In genomic region chr3:168424059-168424765, GRCh38 we compare ENCODE assay signal across 30 cellular contexts.
DNase-seq lines count a peak whose midpoint lies in the region; ATAC-seq, FAIRE-seq and TF ChIP-seq lines count a peak whose summit lies in the region.
"Had no signal": no experiment of that assay in that cellular context is flagged by ENCODE, and none has a peak within 500 bp of the region (broad histone marks: within the 10 kb centered on the region; RNA-seq: fewer than 3 reads in every experiment).

No MANE protein-coding gene starts in this region.

- peak overlapping the region; percentile 21 for H2BK5ac ChIP-seq in IMR-90 (ENCODE audit: low read depth, low read length, poor library complexity, severe bottlenecking)

- H3K4me2 ChIP-seq in IMR-90 (ENCODE audit: low read depth, low read length) = peak overlapping the region; percentile 67; the same call in 1 of the 2 replicates
- H3K4me2 ChIP-seq: SK-N-SH had no signal

- dilution Hi-C loops in IMR-90 (cut with HindIII; ENCODE audit: low sequenced_read_pairs, unreplicated experiment) = no loop called here

- in situ Hi-C loops in IMR-90 (cut with MboI; ENCODE audit: low sequenced_read_pairs) = no loop called here

- no peak overlapping the region for H2AK5ac ChIP-seq in IMR-90 (ENCODE audit: low read depth, low read length)

- DNase-seq in IMR-90 (peak; percentile 83), bronchial epithelial cell (ENCODE audit: low read depth) (peak; percentile 70), hepatic stellate cell (ENCODE audit: low spot score) (peak; percentile 0), psoas muscle (no peak), left ventricle myocardium superior (no peak)
- no peak for DNase-seq in effector memory CD4-positive, alpha-beta T cell
- DNase-seq: activated B cell treated with CpG ODN at 0.5 μM for 24 hours; activated T-cell treated with anti-CD3 and anti-CD28 coated beads, Interleukin-2, amount 50 U/mL, for 24 hours; BE2C; effector CD4-positive, alpha-beta T cell; heart right ventricle; KG1; mammary epithelial cell; NCI-H1092 treated with DMSO at 0.1 percent for 48 hours; NCI-H187; NCI-H2171 treated with DMSO at 0.1 percent for 48 hours; NCI-H510A treated with DMSO at 0.1 percent for 48 hours; nephron progenitor cell; ovary; retina; SK-N-SH; small intestine; stimulated activated naive CD4-positive, alpha-beta T cell treated with Interleukin-2 at 50 U/mL for 16 hours had no signal

- no peak overlapping the region for H3K23ac ChIP-seq in IMR-90 (ENCODE audit: low read depth, low read length)

- no peak overlapping the region for H2AK9ac ChIP-seq in IMR-90 (replicated peaks; ENCODE audit: low read depth, low read length, poor library complexity)

- intact Hi-C loops in IMR-90 (cut with micrococcal nuclease) = loop anchor here (2.0 to 5.0 kb wide), 2 partner anchors 82 to 173 kb away; no protein-coding TSS in a partner anchor
- intact Hi-C loops in psoas muscle (cut with DNase I) = no loop called here
- intact Hi-C loops in left ventricle myocardium superior (cut with micrococcal nuclease) = no loop called here

- H4K20me1 ChIP-seq in IMR-90 (ENCODE audit: insufficient read depth, low read length) = no peaks in the 10 kb centered on the region

- FAIRE-seq in bronchial epithelial cell (lab: Jason Lieb, UNC) = no peak
- FAIRE-seq: A204.1, frontal cortex, GM12891, H54, small intestine had no signal

- CTCF ChIA-PET in IMR-90 (lab: Yijun Ruan, JAX) = no interaction called here

- BruUV-seq in IMR-90 (replicated peaks; lab: Mats Ljungman, UMichigan) = no TSS peak

- 0 out of 4 replicates have a peak overlapping the region, but pooled peaks of 1 of the 2 experiments have one; percentile 8 for H4K8ac ChIP-seq in IMR-90 (ENCODE audit: low read depth in 2 of 2, low read length in 2 of 2)

- H3K18ac ChIP-seq in IMR-90 (ENCODE audit: low read depth, low read length) = no peak overlapping the region

- H4K91ac ChIP-seq in IMR-90 (ENCODE audit: insufficient read depth, low read depth, low read length) = no peak overlapping the region

- no peak overlapping the region for H2BK15ac ChIP-seq in IMR-90 (ENCODE audit: low read depth, low read length)

- no peak overlapping the region for H2AFZ ChIP-seq in IMR-90 (replicated peaks; ENCODE audit: low read length, poor library complexity)

- no peak overlapping the region for H3K14ac ChIP-seq in IMR-90 (replicated peaks; ENCODE audit: low read depth, low read length)

- H3K79me1 ChIP-seq in IMR-90 (ENCODE audit: low read depth in 1 of 2, low read length in 2 of 2) = no peaks in the 10 kb centered on the region

- H3K27me3 ChIP-seq in IMR-90 (ENCODE audit: control insufficient read depth, insufficient read depth, low read length) (peaks cover 2% of the 10 kb centered on the region), bronchial epithelial cell (ENCODE audit: control insufficient read depth, insufficient read depth, low read length) (no peaks in the 10 kb centered on the region), psoas muscle (ENCODE audit: insufficient read depth in 3 of 3, low read length in 2 of 3) (no peaks in the 10 kb centered on the region)
- H3K27me3 ChIP-seq in effector memory CD4-positive, alpha-beta T cell (replicated peaks; ENCODE audit: control insufficient read depth, insufficient read depth, low read length, poor library complexity, severe bottlenecking) = no peaks in the 10 kb centered on the region
- H3K27me3 ChIP-seq: BE2C, heart right ventricle, ovary had no signal

- TF ChIP-seq CTCF in 22Rv1 (IDR thresholded peaks at IDR 0.05) (no peak), IMR-90 (conservative IDR thresholded peaks at IDR 0.05; ENCODE audit: low read depth, low read length) (no peak), bronchial epithelial cell (IDR thresholded peaks at IDR 0.05; ENCODE audit: insufficient read depth, low read length, severe bottlenecking) (no peak), psoas muscle (IDR thresholded peaks at IDR 0.05) (no peak)

- peaks cover 8% of the 10 kb centered on the region for H3K4me1 ChIP-seq in IMR-90 (ENCODE audit: control insufficient read depth, insufficient read depth, low read length)
- H3K4me1 ChIP-seq in psoas muscle = no peaks in the 10 kb centered on the region
- no peaks in the 10 kb centered on the region for H3K4me1 ChIP-seq in effector memory CD4-positive, alpha-beta T cell (ENCODE audit: control insufficient read depth, insufficient read depth, low read length, poor library complexity, severe bottlenecking)
- H3K4me1 ChIP-seq: BE2C, heart right ventricle had no signal

- H3K9me1 ChIP-seq in IMR-90 (ENCODE audit: insufficient read depth, low read length) = 0 out of 2 replicates have a peak, but pooled peaks cover 2% of the 10 kb centered on the region

- TF ChIP-seq RAD21 in IMR-90 (IDR thresholded peaks at IDR 0.05; ENCODE audit: low read length) = no peak

- no peak for TF ChIP-seq POLR2A in IMR-90 (IDR thresholded peaks at IDR 0.05; ENCODE audit: low read depth, low read length)

- H3K9me3 ChIP-seq in IMR-90 (ENCODE audit: control insufficient read depth, insufficient read depth, low read length) = peaks cover 2% of the 10 kb centered on the region; the same call in 1 of the 2 replicates
- no peaks in the 10 kb centered on the region for H3K9me3 ChIP-seq in psoas muscle
- no peaks in the 10 kb centered on the region for H3K9me3 ChIP-seq in effector memory CD4-positive, alpha-beta T cell (ENCODE audit: control insufficient read depth, low read length)
- H3K9me3 ChIP-seq: BE2C, heart right ventricle, ovary, SK-N-SH had no signal

- no peak overlapping the region for H2BK120ac ChIP-seq in IMR-90 (ENCODE audit: low read depth, low read length)

- no peak overlapping the region for H3K9ac ChIP-seq in IMR-90 (ENCODE audit: low read depth, low read length)
- H3K9ac ChIP-seq: SK-N-SH had no signal

- H3K56ac ChIP-seq in IMR-90 (ENCODE audit: extremely low read depth, insufficient read depth, low read length) = no peak overlapping the region

- no peak overlapping the region; the same call in 1 of the 2 replicates for H4K5ac ChIP-seq in IMR-90 (ENCODE audit: low read depth, low read length)

- H3K36me3 ChIP-seq in IMR-90 (ENCODE audit: control insufficient read depth, insufficient read depth, low read length) (no peaks in the 10 kb centered on the region), bronchial epithelial cell (ENCODE audit: control insufficient read depth, insufficient read depth, low read length) (no peaks in the 10 kb centered on the region), psoas muscle (ENCODE audit: insufficient read depth in 1 of 2, low read depth in 1 of 2) (no peaks in the 10 kb centered on the region)
- no peaks in the 10 kb centered on the region for H3K36me3 ChIP-seq in effector memory CD4-positive, alpha-beta T cell (ENCODE audit: control insufficient read depth, insufficient read depth, low read length)
- H3K36me3 ChIP-seq: BE2C, heart right ventricle, ovary had no signal

- no peak overlapping the region; the same call in 1 of the 2 replicates for H2BK20ac ChIP-seq in IMR-90 (ENCODE audit: low read depth, low read length)

- peak; percentile 92 for ATAC-seq in IMR-90 (ENCODE audit: low read depth)
- ATAC-seq in HG02852 (IDR thresholded peaks at IDR 0.05; ENCODE audit: unreplicated experiment) = no peak
- no peak for ATAC-seq in psoas muscle
- no peak for ATAC-seq in left ventricle myocardium superior
- ATAC-seq: heart right ventricle had no signal

- no peak overlapping the region for H3K4ac ChIP-seq in IMR-90 (ENCODE audit: low read depth, low read length)

- H3K4me3 ChIP-seq in IMR-90 (ENCODE audit: insufficient read depth, low read depth, low read length) = no peak overlapping the region
- H3K4me3 ChIP-seq in bronchial epithelial cell (ENCODE audit: low read depth, low read length) = no peak overlapping the region
- H3K4me3 ChIP-seq in psoas muscle = no peak overlapping the region
- no peak overlapping the region for H3K4me3 ChIP-seq in effector memory CD4-positive, alpha-beta T cell (ENCODE audit: insufficient read depth, low read depth, low read length, poor library complexity, severe bottlenecking)
- H3K4me3 ChIP-seq: heart right ventricle, ovary had no signal

- no CpG with 5 or more reads among the region's 4 CpGs for WGBS in IMR-90 (ENCODE audit: extremely low coverage in 2 of 2, insufficient read length in 1 of 2), 2 experiments
- WGBS in psoas muscle, 3 donors = 69 to 71% (median 70%) methylated on average over 4 of the region's 4 CpGs

- POLR2A ChIA-PET in IMR-90 (lab: Charles Lee; ENCODE audit: unreplicated experiment) = no interaction called here

- H3K27ac ChIP-seq in 22Rv1 = peak overlapping the region; percentile 37
- H3K27ac ChIP-seq in IMR-90 (ENCODE audit: insufficient read depth, low read length) = peak overlapping the region; percentile 68; the same call in 1 of the 2 replicates
- no peak overlapping the region for H3K27ac ChIP-seq in psoas muscle
- H3K27ac ChIP-seq in effector memory CD4-positive, alpha-beta T cell (ENCODE audit: insufficient read depth, low read length, poor library complexity, severe bottlenecking) = no peak overlapping the region
- H3K27ac ChIP-seq: epithelial cell of prostate, heart right ventricle, ovary had no signal

TF ChIP-seq in IMR-90, 13 proteins besides CTCF, POLR2A, EP300 and RAD21:
- TF ChIP-seq ELK1 (IDR thresholded peaks at IDR 0.05; ENCODE audit: borderline replicate concordance, low read depth, low read length) = no peak
- no peak for TF ChIP-seq SMC3 (IDR thresholded peaks at IDR 0.05; ENCODE audit: low read depth, low read length)

Comparison
In these comparisons a context has a peak if more than half of its experiments do, and no peak if none do; other contexts are left out.
1. H3K27ac ChIP-seq: peak in 22Rv1 (single experiment) and IMR-90 (single experiment); none in psoas muscle (single experiment) and effector memory CD4-positive, alpha-beta T cell (single experiment).
2. DNase-seq: peak in IMR-90 (single experiment), bronchial epithelial cell (single experiment) and hepatic stellate cell (single experiment); none in psoas muscle (0 of 2), left ventricle myocardium superior (single experiment) and effector memory CD4-positive, alpha-beta T cell (0 of 3).